ENCODE assay signal across 1 cellular context in the genomic region with DNA sequence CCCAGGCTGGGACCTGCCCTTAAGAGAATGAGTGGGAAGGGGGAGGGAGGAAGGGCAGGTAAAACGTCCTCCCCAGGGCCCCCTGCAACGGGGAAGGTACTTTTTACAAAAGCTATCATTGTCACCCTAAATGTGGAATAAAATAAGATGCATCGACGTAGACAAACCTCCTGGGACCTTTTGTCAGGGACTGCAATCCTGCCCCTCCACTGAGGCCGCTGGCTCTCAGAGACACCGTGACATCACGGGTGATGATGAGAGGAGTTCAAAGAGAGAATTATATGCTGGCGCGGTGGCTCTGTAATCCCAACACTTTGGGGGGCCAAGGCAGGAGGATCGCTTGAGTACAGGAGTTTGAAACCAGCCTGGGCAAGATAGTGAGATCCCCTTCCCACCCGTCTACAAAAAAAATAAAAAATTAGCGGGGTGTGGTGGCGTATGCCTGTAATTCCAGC.
A peak's percentile ranks its signal among the peaks of the same experiment; 100 is the strongest.
TF ChIP-seq lines count a peak whose summit lies in the region.

No MANE protein-coding gene starts in this region.

TF ChIP-seq in GM12878, 131 proteins besides CTCF, POLR2A, EP300 and RAD21 (continues in another document):
- TF ChIP-seq ETV6 (conservative IDR thresholded peaks at IDR 0.05 in 1 of 2, IDR thresholded peaks at IDR 0.05 in 1 of 2; ENCODE audit: borderline replicate concordance in 1 of 2, low read depth in 1 of 2) (no peak), DPF2 (IDR thresholded peaks at IDR 0.05) (0 out of 2 replicates have a peak, but pooled peaks have one; percentile 5), JUNB (IDR thresholded peaks at IDR 0.05) (no peak), SP1 (IDR thresholded peaks at IDR 0.05; ENCODE audit: low read depth, low read length) (no peak), NBN (IDR thresholded peaks at IDR 0.05) (no peak), CBFB (IDR thresholded peaks at IDR 0.05; ENCODE audit: low read depth) (0 out of 2 replicates have a peak, but pooled peaks have one; percentile 12), MYB (IDR thresholded peaks at IDR 0.05; ENCODE audit: borderline replicate concordance, low read depth, low read length) (no peak), POLR2AphosphoS2 (IDR thresholded peaks at IDR 0.05; ENCODE audit: low read depth, low read length) (no peak; the same call in 1 of the 2 replicates), TCF3 (IDR thresholded peaks at IDR 0.05; ENCODE audit: borderline replicate concordance, insufficient read depth, low read depth, low read length) (no peak), ZZZ3 (IDR thresholded peaks at IDR 0.05; ENCODE audit: control insufficient read depth, insufficient read length, low read depth) (no peak), ATF7 (IDR thresholded peaks at IDR 0.05; ENCODE audit: low read depth) (peak; percentile 29; the same call in 1 of the 2 replicates), NR2C2 (IDR thresholded peaks at IDR 0.05; ENCODE audit: borderline replicate concordance, control insufficient read depth, insufficient read length, low read depth) (no peak), TARDBP (IDR thresholded peaks at IDR 0.05; ENCODE audit: borderline replicate concordance) (no peak), HDAC6 (IDR thresholded peaks at IDR 0.05; ENCODE audit: unreplicated experiment) (no peak), SPI1 (IDR thresholded peaks at IDR 0.05; ENCODE audit: borderline replicate concordance, insufficient read depth, low read depth, low read length) (no peak), SUPT20H (IDR thresholded peaks at IDR 0.05; ENCODE audit: borderline replicate concordance, control insufficient read depth, low read depth, low read length) (no peak), ZNF24 (IDR thresholded peaks at IDR 0.05) (no peak), CREB1 (IDR thresholded peaks at IDR 0.05; ENCODE audit: low read depth) (peak; percentile 53; the same call in 1 of the 2 replicates), CHD1 (IDR thresholded peaks at IDR 0.05; ENCODE audit: low read depth, low read length) (no peak), RBBP5 (conservative IDR thresholded peaks at IDR 0.05) (no peak), NFIC (IDR thresholded peaks at IDR 0.05; ENCODE audit: low read depth, low read length) (no peak; the same call in 1 of the 2 replicates), RFX5 (IDR thresholded peaks at IDR 0.05; ENCODE audit: low read depth, low read length) (no peak), BHLHE40 (IDR thresholded peaks at IDR 0.05; ENCODE audit: borderline replicate concordance in 1 of 2, low read depth in 2 of 2, low read length in 1 of 2) (no peak), MTA2 (IDR thresholded peaks at IDR 0.05; ENCODE audit: low read depth) (no peak), IRF4 (IDR thresholded peaks at IDR 0.05; ENCODE audit: low read depth, low read length) (no peak), BACH1 (IDR thresholded peaks at IDR 0.05; ENCODE audit: borderline replicate concordance) (no peak), EGR1 (IDR thresholded peaks at IDR 0.05; ENCODE audit: borderline replicate concordance in 1 of 2, low read depth in 2 of 2, low read length in 2 of 2) (no peak), IKZF2 (IDR thresholded peaks at IDR 0.05) (peak in 1 of 2 experiments; percentile 18; a peak in 1 of 4 replicates), MYC (IDR thresholded peaks at IDR 0.05; ENCODE audit: insufficient read depth, insufficient read length, insufficient replicate concordance, low read length, severe bottlenecking) (no peak)
- TF ChIP-seq, protein P1, sequence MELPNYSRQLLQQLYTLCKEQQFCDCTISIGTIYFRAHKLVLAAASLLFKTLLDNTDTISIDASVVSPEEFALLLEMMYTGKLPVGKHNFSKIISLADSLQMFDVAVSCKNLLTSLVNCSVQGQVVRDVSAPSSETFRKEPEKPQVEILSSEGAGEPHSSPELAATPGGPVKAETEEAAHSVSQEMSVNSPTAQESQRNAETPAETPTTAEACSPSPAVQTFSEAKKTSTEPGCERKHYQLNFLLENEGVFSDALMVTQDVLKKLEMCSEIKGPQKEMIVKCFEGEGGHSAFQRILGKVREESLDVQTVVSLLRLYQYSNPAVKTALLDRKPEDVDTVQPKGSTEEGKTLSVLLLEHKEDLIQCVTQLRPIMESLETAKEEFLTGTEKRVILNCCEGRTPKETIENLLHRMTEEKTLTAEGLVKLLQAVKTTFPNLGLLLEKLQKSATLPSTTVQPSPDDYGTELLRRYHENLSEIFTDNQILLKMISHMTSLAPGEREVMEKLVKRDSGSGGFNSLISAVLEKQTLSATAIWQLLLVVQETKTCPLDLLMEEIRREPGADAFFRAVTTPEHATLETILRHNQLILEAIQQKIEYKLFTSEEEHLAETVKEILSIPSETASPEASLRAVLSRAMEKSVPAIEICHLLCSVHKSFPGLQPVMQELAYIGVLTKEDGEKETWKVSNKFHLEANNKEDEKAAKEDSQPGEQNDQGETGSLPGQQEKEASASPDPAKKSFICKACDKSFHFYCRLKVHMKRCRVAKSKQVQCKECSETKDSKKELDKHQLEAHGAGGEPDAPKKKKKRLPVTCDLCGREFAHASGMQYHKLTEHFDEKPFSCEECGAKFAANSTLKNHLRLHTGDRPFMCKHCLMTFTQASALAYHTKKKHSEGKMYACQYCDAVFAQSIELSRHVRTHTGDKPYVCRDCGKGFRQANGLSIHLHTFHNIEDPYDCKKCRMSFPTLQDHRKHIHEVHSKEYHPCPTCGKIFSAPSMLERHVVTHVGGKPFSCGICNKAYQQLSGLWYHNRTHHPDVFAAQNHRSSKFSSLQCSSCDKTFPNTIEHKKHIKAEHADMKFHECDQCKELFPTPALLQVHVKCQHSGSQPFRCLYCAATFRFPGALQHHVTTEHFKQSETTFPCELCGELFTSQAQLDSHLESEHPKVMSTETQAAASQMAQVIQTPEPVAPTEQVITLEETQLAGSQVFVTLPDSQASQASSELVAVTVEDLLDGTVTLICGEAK (IDR thresholded peaks at IDR 0.05; ENCODE audit: borderline replicate concordance): no peak
- TF ChIP-seq, protein P2, sequence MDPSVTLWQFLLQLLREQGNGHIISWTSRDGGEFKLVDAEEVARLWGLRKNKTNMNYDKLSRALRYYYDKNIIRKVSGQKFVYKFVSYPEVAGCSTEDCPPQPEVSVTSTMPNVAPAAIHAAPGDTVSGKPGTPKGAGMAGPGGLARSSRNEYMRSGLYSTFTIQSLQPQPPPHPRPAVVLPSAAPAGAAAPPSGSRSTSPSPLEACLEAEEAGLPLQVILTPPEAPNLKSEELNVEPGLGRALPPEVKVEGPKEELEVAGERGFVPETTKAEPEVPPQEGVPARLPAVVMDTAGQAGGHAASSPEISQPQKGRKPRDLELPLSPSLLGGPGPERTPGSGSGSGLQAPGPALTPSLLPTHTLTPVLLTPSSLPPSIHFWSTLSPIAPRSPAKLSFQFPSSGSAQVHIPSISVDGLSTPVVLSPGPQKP (IDR thresholded peaks at IDR 0.05; ENCODE audit: low read depth, low read length): no peak
- TF ChIP-seq, protein P3, sequence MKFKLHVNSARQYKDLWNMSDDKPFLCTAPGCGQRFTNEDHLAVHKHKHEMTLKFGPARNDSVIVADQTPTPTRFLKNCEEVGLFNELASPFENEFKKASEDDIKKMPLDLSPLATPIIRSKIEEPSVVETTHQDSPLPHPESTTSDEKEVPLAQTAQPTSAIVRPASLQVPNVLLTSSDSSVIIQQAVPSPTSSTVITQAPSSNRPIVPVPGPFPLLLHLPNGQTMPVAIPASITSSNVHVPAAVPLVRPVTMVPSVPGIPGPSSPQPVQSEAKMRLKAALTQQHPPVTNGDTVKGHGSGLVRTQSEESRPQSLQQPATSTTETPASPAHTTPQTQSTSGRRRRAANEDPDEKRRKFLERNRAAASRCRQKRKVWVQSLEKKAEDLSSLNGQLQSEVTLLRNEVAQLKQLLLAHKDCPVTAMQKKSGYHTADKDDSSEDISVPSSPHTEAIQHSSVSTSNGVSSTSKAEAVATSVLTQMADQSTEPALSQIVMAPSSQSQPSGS (IDR thresholded peaks at IDR 0.05; ENCODE audit: low read length): peak; percentile 23; the same call in 1 of the 2 replicates
- TF ChIP-seq, protein P4, sequence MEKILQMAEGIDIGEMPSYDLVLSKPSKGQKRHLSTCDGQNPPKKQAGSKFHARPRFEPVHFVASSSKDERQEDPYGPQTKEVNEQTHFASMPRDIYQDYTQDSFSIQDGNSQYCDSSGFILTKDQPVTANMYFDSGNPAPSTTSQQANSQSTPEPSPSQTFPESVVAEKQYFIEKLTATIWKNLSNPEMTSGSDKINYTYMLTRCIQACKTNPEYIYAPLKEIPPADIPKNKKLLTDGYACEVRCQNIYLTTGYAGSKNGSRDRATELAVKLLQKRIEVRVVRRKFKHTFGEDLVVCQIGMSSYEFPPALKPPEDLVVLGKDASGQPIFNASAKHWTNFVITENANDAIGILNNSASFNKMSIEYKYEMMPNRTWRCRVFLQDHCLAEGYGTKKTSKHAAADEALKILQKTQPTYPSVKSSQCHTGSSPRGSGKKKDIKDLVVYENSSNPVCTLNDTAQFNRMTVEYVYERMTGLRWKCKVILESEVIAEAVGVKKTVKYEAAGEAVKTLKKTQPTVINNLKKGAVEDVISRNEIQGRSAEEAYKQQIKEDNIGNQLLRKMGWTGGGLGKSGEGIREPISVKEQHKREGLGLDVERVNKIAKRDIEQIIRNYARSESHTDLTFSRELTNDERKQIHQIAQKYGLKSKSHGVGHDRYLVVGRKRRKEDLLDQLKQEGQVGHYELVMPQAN (conservative IDR thresholded peaks at IDR 0.05): no peak
- TF ChIP-seq, protein P5, sequence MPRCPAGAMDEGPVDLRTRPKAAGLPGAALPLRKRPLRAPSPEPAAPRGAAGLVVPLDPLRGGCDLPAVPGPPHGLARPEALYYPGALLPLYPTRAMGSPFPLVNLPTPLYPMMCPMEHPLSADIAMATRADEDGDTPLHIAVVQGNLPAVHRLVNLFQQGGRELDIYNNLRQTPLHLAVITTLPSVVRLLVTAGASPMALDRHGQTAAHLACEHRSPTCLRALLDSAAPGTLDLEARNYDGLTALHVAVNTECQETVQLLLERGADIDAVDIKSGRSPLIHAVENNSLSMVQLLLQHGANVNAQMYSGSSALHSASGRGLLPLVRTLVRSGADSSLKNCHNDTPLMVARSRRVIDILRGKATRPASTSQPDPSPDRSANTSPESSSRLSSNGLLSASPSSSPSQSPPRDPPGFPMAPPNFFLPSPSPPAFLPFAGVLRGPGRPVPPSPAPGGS (IDR thresholded peaks at IDR 0.05; ENCODE audit: borderline replicate concordance, insufficient read depth, low read depth, low read length, poor library complexity, severe bottlenecking): peak; percentile 63
- TF ChIP-seq, protein P6, sequence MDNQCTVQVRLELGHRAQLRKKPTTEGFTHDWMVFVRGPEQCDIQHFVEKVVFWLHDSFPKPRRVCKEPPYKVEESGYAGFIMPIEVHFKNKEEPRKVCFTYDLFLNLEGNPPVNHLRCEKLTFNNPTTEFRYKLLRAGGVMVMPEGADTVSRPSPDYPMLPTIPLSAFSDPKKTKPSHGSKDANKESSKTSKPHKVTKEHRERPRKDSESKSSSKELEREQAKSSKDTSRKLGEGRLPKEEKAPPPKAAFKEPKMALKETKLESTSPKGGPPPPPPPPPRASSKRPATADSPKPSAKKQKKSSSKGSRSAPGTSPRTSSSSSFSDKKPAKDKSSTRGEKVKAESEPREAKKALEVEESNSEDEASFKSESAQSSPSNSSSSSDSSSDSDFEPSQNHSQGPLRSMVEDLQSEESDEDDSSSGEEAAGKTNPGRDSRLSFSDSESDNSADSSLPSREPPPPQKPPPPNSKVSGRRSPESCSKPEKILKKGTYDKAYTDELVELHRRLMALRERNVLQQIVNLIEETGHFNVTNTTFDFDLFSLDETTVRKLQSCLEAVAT (IDR thresholded peaks at IDR 0.05): no peak
- TF ChIP-seq, protein P7, sequence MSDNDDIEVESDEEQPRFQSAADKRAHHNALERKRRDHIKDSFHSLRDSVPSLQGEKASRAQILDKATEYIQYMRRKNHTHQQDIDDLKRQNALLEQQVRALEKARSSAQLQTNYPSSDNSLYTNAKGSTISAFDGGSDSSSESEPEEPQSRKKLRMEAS (IDR thresholded peaks at IDR 0.05; ENCODE audit: low read depth, low read length): no peak
- TF ChIP-seq, protein P8, sequence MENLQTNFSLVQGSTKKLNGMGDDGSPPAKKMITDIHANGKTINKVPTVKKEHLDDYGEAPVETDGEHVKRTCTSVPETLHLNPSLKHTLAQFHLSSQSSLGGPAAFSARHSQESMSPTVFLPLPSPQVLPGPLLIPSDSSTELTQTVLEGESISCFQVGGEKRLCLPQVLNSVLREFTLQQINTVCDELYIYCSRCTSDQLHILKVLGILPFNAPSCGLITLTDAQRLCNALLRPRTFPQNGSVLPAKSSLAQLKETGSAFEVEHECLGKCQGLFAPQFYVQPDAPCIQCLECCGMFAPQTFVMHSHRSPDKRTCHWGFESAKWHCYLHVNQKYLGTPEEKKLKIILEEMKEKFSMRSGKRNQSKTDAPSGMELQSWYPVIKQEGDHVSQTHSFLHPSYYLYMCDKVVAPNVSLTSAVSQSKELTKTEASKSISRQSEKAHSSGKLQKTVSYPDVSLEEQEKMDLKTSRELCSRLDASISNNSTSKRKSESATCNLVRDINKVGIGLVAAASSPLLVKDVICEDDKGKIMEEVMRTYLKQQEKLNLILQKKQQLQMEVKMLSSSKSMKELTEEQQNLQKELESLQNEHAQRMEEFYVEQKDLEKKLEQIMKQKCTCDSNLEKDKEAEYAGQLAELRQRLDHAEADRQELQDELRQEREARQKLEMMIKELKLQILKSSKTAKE (IDR thresholded peaks at IDR 0.05; ENCODE audit: low read depth, poor library complexity, severe bottlenecking): no peak
- TF ChIP-seq, protein P9, sequence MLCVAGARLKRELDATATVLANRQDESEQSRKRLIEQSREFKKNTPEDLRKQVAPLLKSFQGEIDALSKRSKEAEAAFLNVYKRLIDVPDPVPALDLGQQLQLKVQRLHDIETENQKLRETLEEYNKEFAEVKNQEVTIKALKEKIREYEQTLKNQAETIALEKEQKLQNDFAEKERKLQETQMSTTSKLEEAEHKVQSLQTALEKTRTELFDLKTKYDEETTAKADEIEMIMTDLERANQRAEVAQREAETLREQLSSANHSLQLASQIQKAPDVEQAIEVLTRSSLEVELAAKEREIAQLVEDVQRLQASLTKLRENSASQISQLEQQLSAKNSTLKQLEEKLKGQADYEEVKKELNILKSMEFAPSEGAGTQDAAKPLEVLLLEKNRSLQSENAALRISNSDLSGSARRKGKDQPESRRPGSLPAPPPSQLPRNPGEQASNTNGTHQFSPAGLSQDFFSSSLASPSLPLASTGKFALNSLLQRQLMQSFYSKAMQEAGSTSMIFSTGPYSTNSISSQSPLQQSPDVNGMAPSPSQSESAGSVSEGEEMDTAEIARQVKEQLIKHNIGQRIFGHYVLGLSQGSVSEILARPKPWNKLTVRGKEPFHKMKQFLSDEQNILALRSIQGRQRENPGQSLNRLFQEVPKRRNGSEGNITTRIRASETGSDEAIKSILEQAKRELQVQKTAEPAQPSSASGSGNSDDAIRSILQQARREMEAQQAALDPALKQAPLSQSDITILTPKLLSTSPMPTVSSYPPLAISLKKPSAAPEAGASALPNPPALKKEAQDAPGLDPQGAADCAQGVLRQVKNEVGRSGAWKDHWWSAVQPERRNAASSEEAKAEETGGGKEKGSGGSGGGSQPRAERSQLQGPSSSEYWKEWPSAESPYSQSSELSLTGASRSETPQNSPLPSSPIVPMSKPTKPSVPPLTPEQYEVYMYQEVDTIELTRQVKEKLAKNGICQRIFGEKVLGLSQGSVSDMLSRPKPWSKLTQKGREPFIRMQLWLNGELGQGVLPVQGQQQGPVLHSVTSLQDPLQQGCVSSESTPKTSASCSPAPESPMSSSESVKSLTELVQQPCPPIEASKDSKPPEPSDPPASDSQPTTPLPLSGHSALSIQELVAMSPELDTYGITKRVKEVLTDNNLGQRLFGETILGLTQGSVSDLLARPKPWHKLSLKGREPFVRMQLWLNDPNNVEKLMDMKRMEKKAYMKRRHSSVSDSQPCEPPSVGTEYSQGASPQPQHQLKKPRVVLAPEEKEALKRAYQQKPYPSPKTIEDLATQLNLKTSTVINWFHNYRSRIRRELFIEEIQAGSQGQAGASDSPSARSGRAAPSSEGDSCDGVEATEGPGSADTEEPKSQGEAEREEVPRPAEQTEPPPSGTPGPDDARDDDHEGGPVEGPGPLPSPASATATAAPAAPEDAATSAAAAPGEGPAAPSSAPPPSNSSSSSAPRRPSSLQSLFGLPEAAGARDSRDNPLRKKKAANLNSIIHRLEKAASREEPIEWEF (IDR thresholded peaks at IDR 0.05; ENCODE audit: insufficient replicate concordance, low read depth, low read length): no peak
